Comparison of ENCODE assay signal across 10 cellular contexts in genomic region chr15:33152502-33153109, GRCh38.
DNase-seq lines count a peak whose midpoint lies in the region; ATAC-seq and TF ChIP-seq lines count a peak whose summit lies in the region.
"Had no signal": no experiment of that assay in that cellular context is flagged by ENCODE, and none has a peak within 500 bp of the region (broad histone marks: within the 10 kb centered on the region; RNA-seq: fewer than 3 reads in every experiment).

No MANE protein-coding gene starts in this region.

- no peak for ATAC-seq in GM19023 (IDR thresholded peaks at IDR 0.05; ENCODE audit: unreplicated experiment)

- intact Hi-C loops in tibial artery (cut with DNase I; ENCODE audit: low total_unique reads), result no loop called here

- DNase-seq in NCI-H1417 (lab: John Stamatoyannopoulos, UW) (peak in 2 of 3 experiments; percentile 13 to 16), NCI-H1417 treated with DMSO at 0.1 percent for 48 hours (lab: John Stamatoyannopoulos, UW) (no peak), astrocyte of the hippocampus (ENCODE audit: low read depth, low spot score) (peak; percentile 51), islet precursor cell (peak; percentile 60), tibial artery (no peak), NCI-H345 treated with DMSO at 0.1 percent for 48 hours (lab: John Stamatoyannopoulos, UW; ENCODE audit: unreplicated experiment) (no peak), EL (no peak)
- DNase-seq: activated CD8-positive, alpha-beta memory T cell treated with anti-CD3 and anti-CD28 coated beads for 24 hours; Peyer's patch had no signal

- H3K4me3 ChIP-seq in tibial artery, result peak overlapping the region; percentile 23 to 29

- no peaks in the 10 kb centered on the region for H3K9me3 ChIP-seq in tibial artery
- H3K9me3 ChIP-seq: Peyer's patch had no signal

- no peaks in the 10 kb centered on the region for H3K4me1 ChIP-seq in tibial artery

- no peak overlapping the region for H3K27ac ChIP-seq in tibial artery

- H3K27me3 ChIP-seq in tibial artery, result no peaks in the 10 kb centered on the region
- H3K27me3 ChIP-seq: Peyer's patch had no signal

- no peaks in the 10 kb centered on the region for H3K36me3 ChIP-seq in tibial artery
- H3K36me3 ChIP-seq: Peyer's patch had no signal

- no peak for TF ChIP-seq CTCF in tibial artery (IDR thresholded peaks at IDR 0.05)

Comparison
In these comparisons a context has a peak if more than half of its experiments do, and no peak if none do; other contexts are left out.
1. DNase-seq: peak in NCI-H1417 (2 of 3), astrocyte of the hippocampus (single experiment) and islet precursor cell (single experiment); none in NCI-H1417 treated with DMSO at 0.1 percent for 48 hours (single experiment), tibial artery (0 of 2), NCI-H345 treated with DMSO at 0.1 percent for 48 hours (single experiment) and EL (single experiment).